ENCODE assay signal across 1 cellular context in genomic region chr6:26024651-26025046, GRCh38.
TF ChIP-seq lines count a peak whose summit lies in the region.

No MANE protein-coding gene starts in this region.

TF ChIP-seq in WTC11, 78 proteins besides CTCF, POLR2A, EP300 and RAD21 (continued from another document):
- TF ChIP-seq, protein P1, sequence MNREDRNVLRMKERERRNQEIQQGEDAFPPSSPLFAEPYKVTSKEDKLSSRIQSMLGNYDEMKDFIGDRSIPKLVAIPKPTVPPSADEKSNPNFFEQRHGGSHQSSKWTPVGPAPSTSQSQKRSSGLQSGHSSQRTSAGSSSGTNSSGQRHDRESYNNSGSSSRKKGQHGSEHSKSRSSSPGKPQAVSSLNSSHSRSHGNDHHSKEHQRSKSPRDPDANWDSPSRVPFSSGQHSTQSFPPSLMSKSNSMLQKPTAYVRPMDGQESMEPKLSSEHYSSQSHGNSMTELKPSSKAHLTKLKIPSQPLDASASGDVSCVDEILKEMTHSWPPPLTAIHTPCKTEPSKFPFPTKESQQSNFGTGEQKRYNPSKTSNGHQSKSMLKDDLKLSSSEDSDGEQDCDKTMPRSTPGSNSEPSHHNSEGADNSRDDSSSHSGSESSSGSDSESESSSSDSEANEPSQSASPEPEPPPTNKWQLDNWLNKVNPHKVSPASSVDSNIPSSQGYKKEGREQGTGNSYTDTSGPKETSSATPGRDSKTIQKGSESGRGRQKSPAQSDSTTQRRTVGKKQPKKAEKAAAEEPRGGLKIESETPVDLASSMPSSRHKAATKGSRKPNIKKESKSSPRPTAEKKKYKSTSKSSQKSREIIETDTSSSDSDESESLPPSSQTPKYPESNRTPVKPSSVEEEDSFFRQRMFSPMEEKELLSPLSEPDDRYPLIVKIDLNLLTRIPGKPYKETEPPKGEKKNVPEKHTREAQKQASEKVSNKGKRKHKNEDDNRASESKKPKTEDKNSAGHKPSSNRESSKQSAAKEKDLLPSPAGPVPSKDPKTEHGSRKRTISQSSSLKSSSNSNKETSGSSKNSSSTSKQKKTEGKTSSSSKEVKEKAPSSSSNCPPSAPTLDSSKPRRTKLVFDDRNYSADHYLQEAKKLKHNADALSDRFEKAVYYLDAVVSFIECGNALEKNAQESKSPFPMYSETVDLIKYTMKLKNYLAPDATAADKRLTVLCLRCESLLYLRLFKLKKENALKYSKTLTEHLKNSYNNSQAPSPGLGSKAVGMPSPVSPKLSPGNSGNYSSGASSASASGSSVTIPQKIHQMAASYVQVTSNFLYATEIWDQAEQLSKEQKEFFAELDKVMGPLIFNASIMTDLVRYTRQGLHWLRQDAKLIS (CRISPR knock-in tag; IDR thresholded peaks at IDR 0.05; ENCODE audit: borderline replicate concordance), result no peak
- TF ChIP-seq ESRRA (CRISPR knock-in tag; IDR thresholded peaks at IDR 0.05; ENCODE audit: borderline replicate concordance), result no peak
- TF ChIP-seq, protein P2, sequence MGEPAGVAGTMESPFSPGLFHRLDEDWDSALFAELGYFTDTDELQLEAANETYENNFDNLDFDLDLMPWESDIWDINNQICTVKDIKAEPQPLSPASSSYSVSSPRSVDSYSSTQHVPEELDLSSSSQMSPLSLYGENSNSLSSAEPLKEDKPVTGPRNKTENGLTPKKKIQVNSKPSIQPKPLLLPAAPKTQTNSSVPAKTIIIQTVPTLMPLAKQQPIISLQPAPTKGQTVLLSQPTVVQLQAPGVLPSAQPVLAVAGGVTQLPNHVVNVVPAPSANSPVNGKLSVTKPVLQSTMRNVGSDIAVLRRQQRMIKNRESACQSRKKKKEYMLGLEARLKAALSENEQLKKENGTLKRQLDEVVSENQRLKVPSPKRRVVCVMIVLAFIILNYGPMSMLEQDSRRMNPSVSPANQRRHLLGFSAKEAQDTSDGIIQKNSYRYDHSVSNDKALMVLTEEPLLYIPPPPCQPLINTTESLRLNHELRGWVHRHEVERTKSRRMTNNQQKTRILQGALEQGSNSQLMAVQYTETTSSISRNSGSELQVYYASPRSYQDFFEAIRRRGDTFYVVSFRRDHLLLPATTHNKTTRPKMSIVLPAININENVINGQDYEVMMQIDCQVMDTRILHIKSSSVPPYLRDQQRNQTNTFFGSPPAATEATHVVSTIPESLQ (CRISPR knock-in tag; IDR thresholded peaks at IDR 0.05), result no peak
